20 cellular contexts compared by ENCODE assay signal in the genomic region with DNA sequence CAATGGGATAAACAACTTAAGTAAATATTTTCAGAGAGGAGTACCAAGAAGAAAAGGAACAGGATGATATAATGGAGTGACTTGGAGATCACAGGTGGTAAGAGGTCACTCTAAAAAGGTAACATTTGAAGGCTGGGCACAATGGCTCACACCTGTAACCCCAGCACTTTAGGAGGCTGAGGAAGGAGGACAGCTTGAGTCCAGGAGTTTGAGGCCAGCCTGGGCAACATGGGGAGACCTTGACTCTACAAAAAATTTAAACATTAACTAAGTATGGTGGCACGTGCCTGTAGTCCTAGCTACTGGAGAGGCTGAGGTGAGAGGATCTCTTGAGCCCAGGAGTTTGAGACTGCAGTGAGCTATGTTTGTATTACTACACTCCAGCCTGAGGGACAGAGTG.
"Had no signal": no experiment of that assay in that cellular context is flagged by ENCODE, and none has a peak within 500 bp of the region (broad histone marks: within the 10 kb centered on the region; RNA-seq: fewer than 3 reads in every experiment).

No MANE protein-coding gene starts in this region.

- H3K36me3 ChIP-seq: breast epithelium, lower lobe of right lung, upper lobe of left lung had no signal

- H3K27ac ChIP-seq: breast epithelium, epithelial cell of prostate, esophagus squamous epithelium, left lung, lower lobe of right lung, skin epidermis had no signal

- H3K9me3 ChIP-seq: esophagus squamous epithelium, lower lobe of right lung, upper lobe of left lung had no signal

- H3K9me3 Mint-ChIP-seq: activated CD8-positive, alpha-beta T cell treated with anti-CD3 and anti-CD28 coated beads for 36 hours; activated T-cell treated with anti-CD3 and anti-CD28 coated beads, Interleukin-2, amount 50 U/mL, for 72 hours; naive thymus-derived CD8-positive, alpha-beta T cell had no signal

- H3K4me3 ChIP-seq: breast epithelium, esophagus squamous epithelium, left lung, lower lobe of right lung, skin epidermis, upper lobe of left lung had no signal

- H3K27me3 ChIP-seq: breast epithelium, esophagus squamous epithelium, left lung, upper lobe of left lung had no signal

- ATAC-seq: activated CD8-positive, alpha-beta T cell treated with anti-CD3 and anti-CD28 coated beads for 36 hours; left lung; lower lobe of right lung; naive thymus-derived CD8-positive, alpha-beta T cell; sciatic nerve had no signal

- DNase-seq: activated CD4-positive, alpha-beta T cell treated with anti-CD3 and anti-CD28 coated beads, Interleukin-2, amount 50 U/mL, for 1 hour; activated naive CD4-positive, alpha-beta T cell; central memory CD4-positive, alpha-beta T cell; esophagus squamous epithelium; foreskin melanocyte; left lung; lower lobe of right lung; mesenchymal stem cell; naive thymus-derived CD8-positive, alpha-beta T cell; stimulated activated CD4-positive, alpha-beta T cell treated with anti-CD3 and anti-CD28 coated beads, Interleukin-12 subunit alpha, Interleukin-12 subunit beta, amount 100 ng/mL, for 4 hours; substantia nigra; upper lobe of left lung had no signal

- H3K4me3 Mint-ChIP-seq: activated CD8-positive, alpha-beta T cell treated with anti-CD3 and anti-CD28 coated beads for 36 hours; dendritic cell treated with granulocyte-macrophage colony-stimulating factor and Interleukin-4, amounts not matched to agents 40 ng/mL and 50 ng/mL, for 4 days; WTC11 had no signal

- H3K27me3 Mint-ChIP-seq: activated CD8-positive, alpha-beta T cell treated with anti-CD3 and anti-CD28 coated beads for 36 hours; dendritic cell treated with granulocyte-macrophage colony-stimulating factor and Interleukin-4, amounts not matched to agents 40 ng/mL and 50 ng/mL, for 4 days; naive thymus-derived CD8-positive, alpha-beta T cell had no signal

- H3K27ac Mint-ChIP-seq: activated T-cell treated with anti-CD3 and anti-CD28 coated beads, Interleukin-2, amount 50 U/mL, for 72 hours; dendritic cell treated with granulocyte-macrophage colony-stimulating factor and Interleukin-4, amounts not matched to agents 40 ng/mL and 50 ng/mL, for 4 days had no signal
